ENCODE assay signal across 8 cellular contexts in the genomic region with DNA sequence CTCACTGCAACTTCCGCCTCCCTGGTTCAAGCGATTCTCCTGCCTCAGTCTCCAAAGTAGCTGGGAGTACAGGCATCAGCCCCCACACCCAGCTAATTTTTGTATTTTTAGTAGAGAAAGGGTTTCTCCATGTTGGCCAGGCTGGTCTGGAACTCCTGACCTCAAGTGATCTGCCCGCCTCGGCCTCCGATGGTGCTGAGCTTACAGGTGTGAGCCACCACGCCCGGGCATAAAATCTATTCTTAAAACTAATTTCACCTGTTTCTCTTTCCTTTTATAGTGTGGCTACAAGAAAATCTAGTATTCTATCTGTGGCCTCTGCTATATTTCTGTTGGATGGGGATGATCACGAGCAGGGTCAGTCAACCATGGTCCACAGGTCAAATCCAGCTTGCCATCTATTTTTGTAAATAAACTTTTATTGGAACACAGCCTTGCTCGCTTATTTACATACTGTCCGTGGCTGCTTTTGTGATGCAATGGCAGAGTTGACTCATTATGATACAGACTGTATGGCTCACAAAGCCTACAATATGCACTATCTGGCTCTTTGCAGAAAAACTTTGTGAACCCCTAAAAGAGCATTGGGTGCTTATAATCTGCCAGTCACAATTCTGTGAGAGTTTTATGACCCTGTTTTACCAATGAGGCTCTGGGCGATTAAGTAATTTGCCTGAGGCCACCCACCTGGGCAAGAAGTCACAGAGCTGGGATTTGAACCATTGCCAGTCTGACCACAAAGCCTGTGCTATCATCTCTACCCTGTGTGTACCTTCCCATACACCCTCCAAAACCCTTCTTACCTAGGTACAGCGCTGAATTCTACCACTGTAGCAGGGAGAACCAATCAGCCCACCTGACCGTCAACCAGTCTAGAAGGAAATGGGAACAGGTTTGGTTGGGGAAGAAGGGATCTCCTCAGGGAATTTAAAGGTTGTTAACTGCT. TPM values are rescaled to one million over a fixed set of nuclear protein-coding genes. Genes with fewer than 3 reads are reported as not detected.
DNase-seq lines count a peak whose midpoint lies in the region; ATAC-seq and TF ChIP-seq lines count a peak whose summit lies in the region.

No MANE protein-coding gene starts in this region.

- TF ChIP-seq POLR2A in transverse colon (IDR thresholded peaks at IDR 0.05), result no peak

- H3K79me2 ChIP-seq in ACC112 (ENCODE audit: control insufficient read depth, insufficient read depth, low read length, unreplicated experiment), result no peaks in the 10 kb centered on the region

- no peak for TF ChIP-seq EP300 in transverse colon (IDR thresholded peaks at IDR 0.05; ENCODE audit: low read depth)

- H3K9me3 ChIP-seq in transverse colon, result no peaks in the 10 kb centered on the region

- in situ Hi-C loops in transverse colon (cut with MboI; ENCODE audit: low pct_ligation_motif_present in 1 of 4, low pct_unique_long_range_greater_than_20kb in 1 of 4, low sequenced_read_pairs in 3 of 4), result loop anchor here in 3 of 4 donors (5.0 to 25.0 kb wide), 4 partner anchors 396 to 804 kb away; no protein-coding TSS in a partner anchor

- no peaks in the 10 kb centered on the region for H3K36me3 ChIP-seq in ACC112 (ENCODE audit: insufficient read depth, low read length)
- no peaks in the 10 kb centered on the region for H3K36me3 ChIP-seq in transverse colon

- H3K4me3 ChIP-seq in ACC112 (ENCODE audit: low read depth, low read length) (0 out of 2 replicates have a peak overlapping the region, but pooled peaks have one; percentile 23), transverse colon (no peak overlapping the region), dorsolateral prefrontal cortex (peak overlapping the region in 2 of 59 donors; percentile 12 to 42)

- peaks cover 0 to 3% (median 2%) of the 10 kb centered on the region in 3 donors for H3K27me3 Mint-ChIP-seq in immature natural killer cell (ENCODE audit: low read depth in 3 of 3)

- TF ChIP-seq CTCF in transverse colon (IDR thresholded peaks at IDR 0.05) (no peak), dorsolateral prefrontal cortex (IDR thresholded peaks at IDR 0.05 in 54 of 56, conservative IDR thresholded peaks at IDR 0.05 in 2 of 56; ENCODE audit: low read depth in 1 of 56, partially characterized antibody in 56 of 56) (no peak)

- H3K4me3 Mint-ChIP-seq in immature natural killer cell, result no peak overlapping the region

- H3K27me3 ChIP-seq in ACC112 (ENCODE audit: insufficient read depth, low read length) (no peaks in the 10 kb centered on the region), transverse colon (no peaks in the 10 kb centered on the region), dorsolateral prefrontal cortex (no peaks in the 10 kb centered on the region)

- H3K27ac ChIP-seq in ACC112 (ENCODE audit: low read depth, low read length) (peak overlapping the region; percentile 29; the same call in 1 of the 2 replicates), transverse colon (no peak overlapping the region), dorsolateral prefrontal cortex (peak overlapping the region in 17 of 59 donors; percentile 3 to 68 (median 27))

- H3K4me1 Mint-ChIP-seq in immature natural killer cell, result peaks cover 0 to 9% of the 10 kb centered on the region in 2 donors

- H3K4me1 ChIP-seq in ACC112 (ENCODE audit: control insufficient read depth, insufficient read depth, low read length, unreplicated experiment) (peaks cover 19% of the 10 kb centered on the region), transverse colon (peaks cover 5 to 25% (median 13%) of the 10 kb centered on the region in 4 donors)

- H3K36me3 Mint-ChIP-seq in immature natural killer cell, result no peaks in the 10 kb centered on the region

- DNase-seq in RKO (ENCODE audit: low spot score) (peak; percentile 77), dermis blood vessel endothelial cell (peak; percentile 4), transverse colon (peak; percentile 19), dorsolateral prefrontal cortex (no peak), immature natural killer cell (no peak)

- peak overlapping the region in 1 of 6 donors; percentile 16 for H3K27ac Mint-ChIP-seq in immature natural killer cell

- H2AFZ ChIP-seq in ACC112 (ENCODE audit: low read length, unreplicated experiment), result peak overlapping the region; percentile 19

- intact Hi-C loops in transverse colon (cut with DNase I; ENCODE audit: low total_unique reads), result loop anchor here (5.0 to 10.0 kb wide), 2 partner anchors 469 to 806 kb away; no protein-coding TSS in a partner anchor
- intact Hi-C loops in dorsolateral prefrontal cortex (cut with DNase I), result loop anchor here (5.0 kb wide), 4 partner anchors 154 to 804 kb away; no protein-coding TSS in a partner anchor

- H3K9me3 Mint-ChIP-seq in immature natural killer cell, result no peaks in the 10 kb centered on the region

- WGBS in transverse colon (ENCODE audit: low coverage in 1 of 2), 2 donors, result 45 to 51% methylated on average over 7 to 13 of the region's 13 CpGs

- ATAC-seq in GM18909 (IDR thresholded peaks at IDR 0.05; ENCODE audit: poor library complexity, unreplicated experiment), result peak; percentile 92
- peak; percentile 53 for ATAC-seq in HG03097 (IDR thresholded peaks at IDR 0.05; ENCODE audit: low FRiP score, unreplicated experiment)

RNA-seq across cellular contexts. Expression of gene SLC1A2, which starts 28.3 kb away (rescaled TPM):
- total RNA-seq in dermis blood vessel endothelial cell (not detected in 2 replicates), transverse colon (under 1 TPM in 3 of 4 donors, not detected in 1; 0.27 to 0.80 (median 0.79) TPM), dorsolateral prefrontal cortex (1,000 to 10,000 TPM in 105 of 120 experiments, 100 to 1,000 TPM in 15; 500 to 4,588 (median 1,344) TPM)
- polyA plus RNA-seq in immature natural killer cell, result under 1 TPM in 2 of 3 donors, not detected in 1; 0.03 to 0.06 TPM

Comparison
In these comparisons a context has a peak if more than half of its experiments do, and no peak if none do; other contexts are left out.
1. DNase-seq: peak in RKO (single experiment), dermis blood vessel endothelial cell (single experiment) and transverse colon (single experiment); none in dorsolateral prefrontal cortex (0 of 10) and immature natural killer cell (0 of 3).
2. RNA of gene SLC1A2, which starts 28.3 kb away (total RNA-seq): 500 to 4,588 TPM in dorsolateral prefrontal cortex; 0.27 to 0.80 TPM in transverse colon and not detected in dermis blood vessel endothelial cell; every median in the first group is over 100 times any median in the second.